Comparison of ENCODE assay signal across 3 cellular contexts in genomic region chr3:171049831-171050444, GRCh38.
TF ChIP-seq lines count a peak whose summit lies in the region.

No MANE protein-coding gene starts in this region.

TF ChIP-seq in GM23338, 12 proteins besides CTCF, POLR2A, EP300 and RAD21 (continues in another document):
- TF ChIP-seq ZNF462 (CRISPR knock-in tag; IDR thresholded peaks at IDR 0.05) (no peak), ZNF331 (CRISPR knock-in tag; IDR thresholded peaks at IDR 0.05; ENCODE audit: low read depth) (no peak), JUNB (IDR thresholded peaks at IDR 0.05; ENCODE audit: unreplicated experiment) (no peak), POLR2AphosphoS5 (IDR thresholded peaks at IDR 0.05; ENCODE audit: low read depth) (no peak), EZH2phosphoT487 (IDR thresholded peaks at IDR 0.05; ENCODE audit: unreplicated experiment) (no peak), STAT1 (IDR thresholded peaks at IDR 0.05; ENCODE audit: unreplicated experiment) (no peak), ZNF114 (CRISPR knock-in tag; IDR thresholded peaks at IDR 0.05) (no peak), EZH2 (IDR thresholded peaks at IDR 0.05; ENCODE audit: low read depth, unreplicated experiment) (no peak), CREB1 (CRISPR knock-in tag; IDR thresholded peaks at IDR 0.05; ENCODE audit: low read depth) (no peak)

TF ChIP-seq in SK-N-SH, 30 proteins besides CTCF, POLR2A, EP300 and RAD21 (continued from another document):
- TF ChIP-seq, protein P1, sequence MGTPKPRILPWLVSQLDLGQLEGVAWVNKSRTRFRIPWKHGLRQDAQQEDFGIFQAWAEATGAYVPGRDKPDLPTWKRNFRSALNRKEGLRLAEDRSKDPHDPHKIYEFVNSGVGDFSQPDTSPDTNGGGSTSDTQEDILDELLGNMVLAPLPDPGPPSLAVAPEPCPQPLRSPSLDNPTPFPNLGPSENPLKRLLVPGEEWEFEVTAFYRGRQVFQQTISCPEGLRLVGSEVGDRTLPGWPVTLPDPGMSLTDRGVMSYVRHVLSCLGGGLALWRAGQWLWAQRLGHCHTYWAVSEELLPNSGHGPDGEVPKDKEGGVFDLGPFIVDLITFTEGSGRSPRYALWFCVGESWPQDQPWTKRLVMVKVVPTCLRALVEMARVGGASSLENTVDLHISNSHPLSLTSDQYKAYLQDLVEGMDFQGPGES (IDR thresholded peaks at IDR 0.05; ENCODE audit: low read depth, low read length) = no peak
- no peak for TF ChIP-seq MAX (IDR thresholded peaks at IDR 0.05; ENCODE audit: low read depth)
- TF ChIP-seq TAF1 (IDR thresholded peaks at IDR 0.05; ENCODE audit: borderline replicate concordance, low read depth, low read length) = no peak
- no peak for TF ChIP-seq GABPA (IDR thresholded peaks at IDR 0.05; ENCODE audit: low read depth)
- no peak for TF ChIP-seq RCOR1 (IDR thresholded peaks at IDR 0.05; ENCODE audit: low read length)
- peak; percentile 35; the same call in 1 of the 2 replicates for TF ChIP-seq TCF12 (IDR thresholded peaks at IDR 0.05)
- no peak for TF ChIP-seq SIN3A (IDR thresholded peaks at IDR 0.05; ENCODE audit: borderline replicate concordance, low read depth, low read length)
- TF ChIP-seq MEF2A (IDR thresholded peaks at IDR 0.05; ENCODE audit: borderline replicate concordance, low read depth) = no peak
- no peak for TF ChIP-seq USF1 (IDR thresholded peaks at IDR 0.05; ENCODE audit: borderline replicate concordance, low read depth)
- no peak for TF ChIP-seq FOSL2 (IDR thresholded peaks at IDR 0.05; ENCODE audit: borderline replicate concordance, low read depth)
- TF ChIP-seq SMC3 (IDR thresholded peaks at IDR 0.05; ENCODE audit: low read depth, low read length) = peak; percentile 88

TF ChIP-seq in GM12878, 131 proteins besides CTCF, POLR2A, EP300 and RAD21 (continued from another document):
- 0 out of 2 replicates have a peak, but pooled peaks have one; percentile 52 for TF ChIP-seq YY1 (IDR thresholded peaks at IDR 0.05; ENCODE audit: low read depth, low read length)
- TF ChIP-seq POU2F2 (IDR thresholded peaks at IDR 0.05; ENCODE audit: borderline replicate concordance, low read depth, low read length) = peak; percentile 71; the same call in 2 of the 3 replicates
- TF ChIP-seq MTA2 (IDR thresholded peaks at IDR 0.05; ENCODE audit: low read depth) = no peak
- TF ChIP-seq SMC3 (IDR thresholded peaks at IDR 0.05; ENCODE audit: borderline replicate concordance, low read length) = peak; percentile 78
- TF ChIP-seq, protein P1 (IDR thresholded peaks at IDR 0.05) = no peak
- no peak for TF ChIP-seq NR2C1 (IDR thresholded peaks at IDR 0.05)
TF ChIP-seq in GM12878: peak in this region for 4.
